34 cellular contexts compared by ENCODE assay signal in genomic region chr7:21345361-21345760, GRCh38.
DNase-seq lines count a peak whose midpoint lies in the region; ATAC-seq, FAIRE-seq and TF ChIP-seq lines count a peak whose summit lies in the region.
"Had no signal": no experiment of that assay in that cellular context is flagged by ENCODE, and none has a peak within 500 bp of the region (broad histone marks: within the 10 kb centered on the region; RNA-seq: fewer than 3 reads in every experiment).

No MANE protein-coding gene starts in this region.

- H3K27me3 Mint-ChIP-seq in endodermal cell (ENCODE audit: insufficient read depth): peaks cover 5% of the 10 kb centered on the region
- H3K27me3 Mint-ChIP-seq: activated B cell treated with CpG ODN at 0.5 μM for 24 hours; CD4-positive, CD25-positive, alpha-beta regulatory T cell; T-cell had no signal

- no peak overlapping the region for H3K9ac ChIP-seq in endodermal cell (ENCODE audit: extremely low read depth, low read length, poor library complexity, severe bottlenecking)

- H3K27me3 ChIP-seq in endodermal cell (ENCODE audit: control insufficient read depth, insufficient read depth, low read length, poor library complexity, severe bottlenecking) (no peaks in the 10 kb centered on the region), tibial nerve (no peaks in the 10 kb centered on the region)
- H3K27me3 ChIP-seq: pancreas, suprapubic skin, upper lobe of right lung had no signal

- H3K27ac Mint-ChIP-seq in endodermal cell: no peak overlapping the region
- H3K27ac Mint-ChIP-seq: activated B cell treated with CpG ODN at 0.5 μM for 24 hours; activated naive CD4-positive, alpha-beta T cell treated with anti-CD3 and anti-CD28 coated beads for 36 hours; activated T-cell treated with anti-CD3 and anti-CD28 coated beads, Interleukin-2, amount 50 U/mL, for 72 hours; nephron; T-cell had no signal

- FAIRE-seq in GM18507 (lab: Jason Lieb, UNC): peak; percentile 88
- FAIRE-seq: GM12891, pancreas had no signal

- TF ChIP-seq EP300 in tibial nerve (IDR thresholded peaks at IDR 0.05): no peak

- H3K4me3 ChIP-seq in endodermal cell (ENCODE audit: low read length): no peak overlapping the region
- H3K4me3 ChIP-seq in tibial nerve: no peak overlapping the region
- H3K4me3 ChIP-seq: pancreas, skin epidermis, suprapubic skin, upper lobe of right lung had no signal

- peak; percentile 44 for DNase-seq in ELF-1 (ENCODE audit: low read depth, low spot score)
- DNase-seq in GM18507 (ENCODE audit: extremely low spot score, insufficient read length, low read depth): no peak
- peak; percentile 55 for DNase-seq in endodermal cell
- DNase-seq in stimulated activated CD4-positive, alpha-beta T cell treated with anti-CD3 and anti-CD28 coated beads, Interleukin-4, amount 100 ng/mL, for 4 hours: no peak
- DNase-seq in COLO829 (ENCODE audit: low spot score): no peak
- no peak for DNase-seq in tibial nerve (ENCODE audit: low spot score in 2 of 2)
- DNase-seq: activated B cell treated with CpG ODN at 0.5 μM for 24 hours; activated naive CD4-positive, alpha-beta T cell treated with anti-CD3 and anti-CD28 coated beads for 36 hours; activated T-cell treated with anti-CD3 and anti-CD28 coated beads, Interleukin-2, amount 50 U/mL, for 72 hours; AML-193; caudate nucleus; CD4-positive, CD25-positive, alpha-beta regulatory T cell; cortex of kidney; DND-41; effector memory CD4-positive, alpha-beta T cell; IMR-90; NCI-H1417 treated with DMSO at 0.1 percent for 48 hours; NCI-H2081; NCI-H2227 treated with DMSO at 0.1 percent for 48 hours; NCI-H526; NK-92 treated with Interleukin-12 subunit alpha and Interleukin-12 subunit beta, amount 100 ng/mL, for 24 hours; pancreas; PC-3; retina; stimulated activated naive CD4-positive, alpha-beta T cell treated with Interleukin-2 at 50 U/mL for 16 hours; T-cell; upper lobe of right lung had no signal

- H3K27ac ChIP-seq in endodermal cell (ENCODE audit: low read depth, low read length): no peak overlapping the region
- H3K27ac ChIP-seq in tibial nerve: no peak overlapping the region
- H3K27ac ChIP-seq: pancreas, skin epidermis, suprapubic skin, upper lobe of right lung had no signal

- 77 to 93% methylated on average over 7 to 9 of the region's 9 CpGs for WGBS in endodermal cell (ENCODE audit: insufficient coverage in 1 of 2, insufficient read length in 1 of 2), 2 experiments
- WGBS in tibial nerve, 2 donors: 80 to 88% methylated on average over 9 of the region's 9 CpGs

- H3K36me3 Mint-ChIP-seq in endodermal cell (ENCODE audit: low read depth): no peaks in the 10 kb centered on the region
- H3K36me3 Mint-ChIP-seq: CD4-positive, CD25-positive, alpha-beta regulatory T cell; T-cell had no signal

- H3K4me3 Mint-ChIP-seq in endodermal cell: no peak overlapping the region
- H3K4me3 Mint-ChIP-seq: activated B cell treated with CpG ODN at 0.5 μM for 24 hours; activated naive CD4-positive, alpha-beta T cell treated with anti-CD3 and anti-CD28 coated beads for 36 hours; activated T-cell treated with anti-CD3 and anti-CD28 coated beads, Interleukin-2, amount 50 U/mL, for 72 hours; CD4-positive, CD25-positive, alpha-beta regulatory T cell; nephron; T-cell had no signal

- peaks cover 5% of the 10 kb centered on the region for H3K9me3 Mint-ChIP-seq in endodermal cell
- H3K9me3 Mint-ChIP-seq: activated B cell treated with CpG ODN at 0.5 μM for 24 hours; activated T-cell treated with anti-CD3 and anti-CD28 coated beads, Interleukin-2, amount 50 U/mL, for 72 hours; CD4-positive, CD25-positive, alpha-beta regulatory T cell had no signal

- TF ChIP-seq CTCF in endodermal cell (conservative IDR thresholded peaks at IDR 0.05) (no peak), tibial nerve (IDR thresholded peaks at IDR 0.05) (no peak)

- H3K9me3 ChIP-seq in endodermal cell (ENCODE audit: control insufficient read depth, low read length): no peaks in the 10 kb centered on the region
- peaks cover 0 to 3% (median 0%) of the 10 kb centered on the region in 4 donors for H3K9me3 ChIP-seq in tibial nerve
- H3K9me3 ChIP-seq: pancreas, suprapubic skin, upper lobe of right lung had no signal

- H3K4me1 ChIP-seq in endodermal cell (ENCODE audit: control insufficient read depth, insufficient read depth, low read length) (no peaks in the 10 kb centered on the region), tibial nerve (no peaks in the 10 kb centered on the region)
- H3K4me1 ChIP-seq: pancreas, suprapubic skin, upper lobe of right lung had no signal

- H3K36me3 ChIP-seq in endodermal cell (ENCODE audit: control insufficient read depth, insufficient read depth, low read length): no peaks in the 10 kb centered on the region
- no peaks in the 10 kb centered on the region for H3K36me3 ChIP-seq in tibial nerve
- H3K36me3 ChIP-seq: pancreas, suprapubic skin, upper lobe of right lung had no signal

- TF ChIP-seq POLR2A in tibial nerve (IDR thresholded peaks at IDR 0.05): no peak

- peak; percentile 76 for ATAC-seq in HG02798 (IDR thresholded peaks at IDR 0.05; ENCODE audit: poor library complexity, unreplicated experiment)
- no peak for ATAC-seq in GM21526 (IDR thresholded peaks at IDR 0.05; ENCODE audit: low FRiP score, unreplicated experiment)
- ATAC-seq: activated T-cell treated with anti-CD3 and anti-CD28 coated beads, Interleukin-2, amount 50 U/mL, for 72 hours; left lobe of liver; PC-3; T-cell; upper lobe of right lung had no signal

- peaks cover 7% of the 10 kb centered on the region for H3K4me1 Mint-ChIP-seq in endodermal cell
- H3K4me1 Mint-ChIP-seq: nephron had no signal

Comparison
In these comparisons a context has a peak if more than half of its experiments do, and no peak if none do; other contexts are left out.
1. DNase-seq: peak in ELF-1 (single experiment) and endodermal cell (single experiment); none in GM18507 (single experiment), stimulated activated CD4-positive, alpha-beta T cell treated with anti-CD3 and anti-CD28 coated beads, Interleukin-4, amount 100 ng/mL, for 4 hours (0 of 2), COLO829 (single experiment) and tibial nerve (0 of 2).